ENCODE assay signal across 8 cellular contexts in genomic region chr1:206808615-206809014, GRCh38. TPM values are rescaled to one million over a fixed set of nuclear protein-coding genes. Genes with fewer than 3 reads are reported as not detected.
A peak's percentile ranks its signal among the peaks of the same experiment; 100 is the strongest.
DNase-seq lines count a peak whose midpoint lies in the region; ATAC-seq and TF ChIP-seq lines count a peak whose summit lies in the region.

No MANE protein-coding gene starts in this region.

- intact Hi-C loops in activated CD4-positive, alpha-beta T cell treated with anti-CD3 and anti-CD28 coated beads for 36 hours (cut with DNase I, micrococcal nuclease), result loop anchor here (1.0 to 10.0 kb wide), 9 partner anchors 74 to 1016 kb away; partner anchors contain the start of gene DYRK3 (in 2 of the 2)
- intact Hi-C loops in lower leg skin (cut with DNase I; ENCODE audit: low total_unique reads), result no loop called here

- POLR2A ChIA-PET in activated CD4-positive, alpha-beta T cell treated with anti-CD3 and anti-CD28 coated beads for 36 hours (lab: Charles Lee), result no interaction called here

- peaks cover 12% of the 10 kb centered on the region for H3K9me3 Mint-ChIP-seq in activated CD4-positive, alpha-beta T cell treated with anti-CD3 and anti-CD28 coated beads for 36 hours (ENCODE audit: low read depth)
- peaks cover 6% of the 10 kb centered on the region for H3K9me3 Mint-ChIP-seq in progenitor cell of endocrine pancreas (ENCODE audit: low read depth)

- peak; percentile 83 for ATAC-seq in activated CD4-positive, alpha-beta T cell treated with anti-CD3 and anti-CD28 coated beads for 36 hours
- ATAC-seq in HG03159 (IDR thresholded peaks at IDR 0.05; ENCODE audit: unreplicated experiment), result peak; percentile 64

- peak; percentile 63 for DNase-seq in activated CD4-positive, alpha-beta T cell treated with anti-CD3 and anti-CD28 coated beads for 36 hours
- no peak for DNase-seq in activated CD4-positive, alpha-beta T cell treated with anti-CD3 and anti-CD28 coated beads, Interleukin-2, amount 50 U/mL, for 1 hour
- peak in 4 of 5 donors; percentile 20 to 74 (median 36) for DNase-seq in T-helper 1 cell
- no peak for DNase-seq in epithelial cell of proximal tubule (ENCODE audit: low read depth)
- DNase-seq in progenitor cell of endocrine pancreas (ENCODE audit: low spot score, unreplicated experiment), result peak; percentile 11
- no peak for DNase-seq in T-helper 9 cell
- DNase-seq in lower leg skin (ENCODE audit: low spot score in 2 of 2), result no peak

- H3K4me1 Mint-ChIP-seq in activated CD4-positive, alpha-beta T cell treated with anti-CD3 and anti-CD28 coated beads for 36 hours, result peaks cover 39% of the 10 kb centered on the region
- H3K4me1 Mint-ChIP-seq in progenitor cell of endocrine pancreas (ENCODE audit: low read depth), result peaks cover 7% of the 10 kb centered on the region

- no peak overlapping the region for H3K4me3 ChIP-seq in epithelial cell of proximal tubule (ENCODE audit: low read depth, low read length)
- no peak overlapping the region for H3K4me3 ChIP-seq in lower leg skin (ENCODE audit: low read depth, poor library complexity, severe bottlenecking)

- peaks cover 2% of the 10 kb centered on the region for H3K27me3 Mint-ChIP-seq in activated CD4-positive, alpha-beta T cell treated with anti-CD3 and anti-CD28 coated beads for 36 hours
- H3K27me3 Mint-ChIP-seq in progenitor cell of endocrine pancreas, result peaks cover 11% of the 10 kb centered on the region

- TF ChIP-seq POLR2A in lower leg skin (IDR thresholded peaks at IDR 0.05), result no peak

- 77 to 82% methylated on average over 2 of the region's 2 CpGs for WGBS in lower leg skin, 2 donors

- CTCF ChIA-PET in activated CD4-positive, alpha-beta T cell treated with anti-CD3 and anti-CD28 coated beads for 36 hours (lab: Charles Lee), result interaction anchor here (0.7 to 9.9 kb wide), 33 partner anchors 9 to 337 kb away, joined by 3 to 198 read pairs (median 6); no protein-coding TSS in a partner anchor

- no peak overlapping the region for H3K4me3 Mint-ChIP-seq in activated CD4-positive, alpha-beta T cell treated with anti-CD3 and anti-CD28 coated beads for 36 hours
- H3K4me3 Mint-ChIP-seq in progenitor cell of endocrine pancreas (ENCODE audit: low read depth), result no peak overlapping the region

- peaks cover 2% of the 10 kb centered on the region for H3K36me3 Mint-ChIP-seq in activated CD4-positive, alpha-beta T cell treated with anti-CD3 and anti-CD28 coated beads for 36 hours (ENCODE audit: low read depth)
- no peaks in the 10 kb centered on the region for H3K36me3 Mint-ChIP-seq in progenitor cell of endocrine pancreas (ENCODE audit: insufficient read depth)

- TF ChIP-seq CTCF in epithelial cell of proximal tubule (conservative IDR thresholded peaks at IDR 0.05; ENCODE audit: low read depth, low read length) (peak; percentile 64), progenitor cell of endocrine pancreas (IDR thresholded peaks at IDR 0.05; ENCODE audit: unreplicated experiment) (peak; percentile 40), lower leg skin (IDR thresholded peaks at IDR 0.05) (no peak)

- H3K27ac Mint-ChIP-seq in activated CD4-positive, alpha-beta T cell treated with anti-CD3 and anti-CD28 coated beads for 36 hours, result no peak overlapping the region
- no peak overlapping the region for H3K27ac Mint-ChIP-seq in progenitor cell of endocrine pancreas

RNA-seq across cellular contexts. Expression of gene IL10, which starts 36.3 kb away (rescaled TPM):
- 1 to 10 TPM; 1.3 to 1.6 TPM for total RNA-seq in activated CD4-positive, alpha-beta T cell treated with anti-CD3 and anti-CD28 coated beads for 36 hours
- not detected in 2 replicates for total RNA-seq in epithelial cell of proximal tubule
- not detected in 2 replicates for total RNA-seq in progenitor cell of endocrine pancreas
- total RNA-seq in lower leg skin, result under 1 TPM in 2 of 4 donors, not detected in 2; 0.32 to 0.72 TPM

RNA-seq across cellular contexts. Expression of gene IL19, which starts 38.0 kb away (rescaled TPM):
- total RNA-seq in activated CD4-positive, alpha-beta T cell treated with anti-CD3 and anti-CD28 coated beads for 36 hours, result not detected
- not detected in 2 replicates for total RNA-seq in epithelial cell of proximal tubule
- not detected in 2 replicates for total RNA-seq in progenitor cell of endocrine pancreas
- not detected for total RNA-seq in lower leg skin

RNA-seq across cellular contexts. Expression of gene IL20, which starts 56.8 kb away (rescaled TPM):
- not detected for total RNA-seq in activated CD4-positive, alpha-beta T cell treated with anti-CD3 and anti-CD28 coated beads for 36 hours
- total RNA-seq in epithelial cell of proximal tubule (not detected in 2 replicates), progenitor cell of endocrine pancreas (not detected in 2 replicates), lower leg skin (not detected)

Comparison
In these comparisons a context has a peak if more than half of its experiments do, and no peak if none do; other contexts are left out.
1. DNase-seq: peak in activated CD4-positive, alpha-beta T cell treated with anti-CD3 and anti-CD28 coated beads for 36 hours (single experiment), T-helper 1 cell (4 of 5) and progenitor cell of endocrine pancreas (single experiment); none in activated CD4-positive, alpha-beta T cell treated with anti-CD3 and anti-CD28 coated beads, Interleukin-2, amount 50 U/mL, for 1 hour (single experiment), epithelial cell of proximal tubule (single experiment), T-helper 9 cell (single experiment) and lower leg skin (0 of 2).
2. CTCF ChIP-seq: peak in epithelial cell of proximal tubule (single experiment) and progenitor cell of endocrine pancreas (single experiment); none in lower leg skin (0 of 3).